ENCODE assay signal across 1 cellular context in genomic region chr2:28378679-28379392, GRCh38.
TF ChIP-seq lines count a peak whose summit lies in the region.

No MANE protein-coding gene starts in this region.

TF ChIP-seq in GM12878, 131 proteins besides CTCF, POLR2A, EP300 and RAD21 (continued from another document):
- TF ChIP-seq RELB (IDR thresholded peaks at IDR 0.05; ENCODE audit: low read depth) (no peak), POU2F2 (IDR thresholded peaks at IDR 0.05; ENCODE audit: borderline replicate concordance, low read depth, low read length) (no peak), TBL1XR1 (IDR thresholded peaks at IDR 0.05; ENCODE audit: low read depth, low read length) (no peak), CHD1 (IDR thresholded peaks at IDR 0.05; ENCODE audit: low read depth, low read length) (no peak)
